ENCODE assay signal across 8 cellular contexts in genomic region chr5:140555747-140556312, GRCh38. TPM values are rescaled to one million over a fixed set of nuclear protein-coding genes. Genes with fewer than 3 reads are reported as not detected.
DNase-seq lines count a peak whose midpoint lies in the region; ATAC-seq and TF ChIP-seq lines count a peak whose summit lies in the region.

No MANE protein-coding gene starts in this region.

- no peak for TF ChIP-seq CTCF in CD8-positive, alpha-beta T cell (IDR thresholded peaks at IDR 0.05)
- TF ChIP-seq CTCF in MCF 10A (IDR thresholded peaks at IDR 0.05; ENCODE audit: unreplicated experiment), result no peak

- POLR2A ChIA-PET in CD8-positive, alpha-beta T cell (lab: Charles Lee), result no interaction called here
- POLR2A ChIA-PET in MCF 10A (lab: Yijun Ruan, JAX), result interaction anchor here (0.6 to 12.0 kb wide), 10 partner anchors 8 to 154 kb away, joined by 3 to 188 read pairs (median 4); partner anchors contain the start of genes ANKHD1, APBB3, EIF4EBP3 and HARS1

- peaks cover 34% of the 10 kb centered on the region for H3K36me3 Mint-ChIP-seq in CD8-positive, alpha-beta T cell
- H3K36me3 Mint-ChIP-seq in MCF 10A (ENCODE audit: insufficient read depth, unreplicated experiment), result peaks cover 48% of the 10 kb centered on the region

- peak overlapping the region; percentile 87 for H3K4me3 ChIP-seq in CD8-positive, alpha-beta T cell (ENCODE audit: low read depth, low read length)
- H3K4me3 ChIP-seq in HUES48 (ENCODE audit: low read depth, low read length) (peak overlapping the region; percentile 97), muscle layer of duodenum (ENCODE audit: low read depth in 1 of 2, low read length in 2 of 2) (peak overlapping the region; percentile 78 to 94)

- BruUV-seq in MCF 10A (replicated peaks; lab: Mats Ljungman, UMichigan), result no TSS peak

- H3K27me3 ChIP-seq in CD8-positive, alpha-beta T cell (ENCODE audit: insufficient read depth, low read length), result no peaks in the 10 kb centered on the region
- H3K27me3 ChIP-seq in HUES48 (ENCODE audit: control insufficient read depth, insufficient read depth, low read length) (no peaks in the 10 kb centered on the region), muscle layer of duodenum (ENCODE audit: low read depth, low read length) (no peaks in the 10 kb centered on the region)

- peak overlapping the region; percentile 96 for H3K27ac Mint-ChIP-seq in CD8-positive, alpha-beta T cell
- peak overlapping the region; percentile 91 for H3K27ac Mint-ChIP-seq in MCF 10A (ENCODE audit: low read depth, unreplicated experiment)

- no peaks in the 10 kb centered on the region for H3K27me3 Mint-ChIP-seq in CD8-positive, alpha-beta T cell (ENCODE audit: low read depth)
- no peaks in the 10 kb centered on the region for H3K27me3 Mint-ChIP-seq in MCF 10A (ENCODE audit: insufficient read depth, unreplicated experiment)

- H3K27ac ChIP-seq in CD8-positive, alpha-beta T cell (ENCODE audit: low read depth, low read length), result peak overlapping the region; percentile 89
- H3K27ac ChIP-seq in HUES48 (ENCODE audit: low read depth, low read length) (no peak overlapping the region), muscle layer of duodenum (ENCODE audit: low read length) (peak overlapping the region; percentile 96)

- H3K4me1 ChIP-seq in CD8-positive, alpha-beta T cell (ENCODE audit: insufficient read depth, low read length), result peaks cover 28% of the 10 kb centered on the region
- H3K4me1 ChIP-seq in HUES48 (ENCODE audit: control insufficient read depth, insufficient read depth, low read length) (peaks cover 13% of the 10 kb centered on the region), muscle layer of duodenum (ENCODE audit: control insufficient read depth in 1 of 2, insufficient read depth in 2 of 2, low read length in 2 of 2) (peaks cover 11 to 14% of the 10 kb centered on the region in 2 donors)

- H3K9ac ChIP-seq in HUES48 (ENCODE audit: low read depth, low read length), result no peak overlapping the region

- no peak for ATAC-seq in CD8-positive, alpha-beta T cell
- ATAC-seq in GM21367 (IDR thresholded peaks at IDR 0.05; ENCODE audit: unreplicated experiment), result no peak
- no peak for ATAC-seq in HG03159 (IDR thresholded peaks at IDR 0.05; ENCODE audit: unreplicated experiment)
- ATAC-seq in GM18505 (IDR thresholded peaks at IDR 0.05; ENCODE audit: unreplicated experiment), result no peak

- no peak for DNase-seq in CD8-positive, alpha-beta T cell
- DNase-seq in MCF 10A (ENCODE audit: unreplicated experiment) (no peak), putamen (ENCODE audit: low spot score) (no peak)

- CTCF ChIA-PET in CD8-positive, alpha-beta T cell (lab: Charles Lee), result interaction anchor here (0.7 kb wide), 1 partner anchor 8 kb away, joined by 3 read pairs; the partner anchor contains the start of gene EIF4EBP3
- CTCF ChIA-PET in MCF 10A (lab: Yijun Ruan, JAX), result interaction anchor here (0.7 to 4.5 kb wide), 2 partner anchors 8 to 1791 kb away, joined by 5 to 27 read pairs; partner anchors contain the start of gene EIF4EBP3

- H3K9me3 ChIP-seq in CD8-positive, alpha-beta T cell (ENCODE audit: low read length), result no peaks in the 10 kb centered on the region
- H3K9me3 ChIP-seq in HUES48 (ENCODE audit: control insufficient read depth, insufficient read depth, low read length) (no peaks in the 10 kb centered on the region), muscle layer of duodenum (ENCODE audit: control insufficient read depth in 1 of 2, low read length in 2 of 2) (no peaks in the 10 kb centered on the region)

- TF ChIP-seq POLR2A in GM18505 (IDR thresholded peaks at IDR 0.05; ENCODE audit: borderline replicate concordance, extremely low read depth, insufficient read depth, insufficient read length), result no peak

- H3K4me3 Mint-ChIP-seq in CD8-positive, alpha-beta T cell, result peak overlapping the region; percentile 91
- H3K4me3 Mint-ChIP-seq in MCF 10A (ENCODE audit: unreplicated experiment), result peak overlapping the region; percentile 87

- intact Hi-C loops in CD8-positive, alpha-beta T cell (cut with DNase I, micrococcal nuclease), result loop anchor here in 1 of 2 experiments (2.0 to 10.0 kb wide), 6 partner anchors 83 to 449 kb away; partner anchors contain the start of genes ANKHD1, CYSTM1, PFDN1 and TMCO6
- intact Hi-C loops in MCF 10A (cut with micrococcal nuclease), result loop anchor here (5.0 kb wide), 1 partner anchor 161 kb away; no protein-coding TSS in a partner anchor

- peaks cover 47% of the 10 kb centered on the region for H3K4me1 Mint-ChIP-seq in CD8-positive, alpha-beta T cell (ENCODE audit: low read depth)
- peaks cover 38% of the 10 kb centered on the region for H3K4me1 Mint-ChIP-seq in MCF 10A (ENCODE audit: insufficient read depth, unreplicated experiment)

- H3K36me3 ChIP-seq in CD8-positive, alpha-beta T cell (ENCODE audit: insufficient read depth, low read length), result peaks cover 5% of the 10 kb centered on the region
- peaks cover 37% of the 10 kb centered on the region for H3K36me3 ChIP-seq in HUES48 (ENCODE audit: control insufficient read depth, insufficient read depth, low read length)
- peaks cover 12 to 24% of the 10 kb centered on the region in 2 donors for H3K36me3 ChIP-seq in muscle layer of duodenum (ENCODE audit: control insufficient read depth in 1 of 2, insufficient read depth in 2 of 2, low read length in 2 of 2)

- no peaks in the 10 kb centered on the region for H3K9me3 Mint-ChIP-seq in CD8-positive, alpha-beta T cell
- no peaks in the 10 kb centered on the region for H3K9me3 Mint-ChIP-seq in MCF 10A (ENCODE audit: unreplicated experiment)

RNA-seq across cellular contexts. Expression of gene SRA1, which starts 1.4 kb away (rescaled TPM):
- 10 to 100 TPM; 33.7 to 37.2 TPM for total RNA-seq in CD8-positive, alpha-beta T cell
- 105 and 107 TPM in 2 replicates for total RNA-seq in MCF 10A (2022)

RNA-seq across cellular contexts. Expression of gene EIF4EBP3, which starts 8.4 kb away (rescaled TPM):
- 10 to 100 TPM; 10.6 to 13.7 TPM for total RNA-seq in CD8-positive, alpha-beta T cell
- total RNA-seq in MCF 10A (2022), result 25.3 and 35.3 TPM in 2 replicates

RNA-seq across cellular contexts. Expression of gene APBB3, which starts 8.6 kb away (rescaled TPM):
- 10 to 100 TPM; 51.0 to 51.7 TPM for total RNA-seq in CD8-positive, alpha-beta T cell
- 22.7 and 28.1 TPM in 2 replicates for total RNA-seq in MCF 10A (2022)

RNA-seq across cellular contexts. Expression of gene SLC35A4, which starts 8.8 kb away (rescaled TPM):
- 10 to 100 TPM; 14.8 to 19.4 TPM for total RNA-seq in CD8-positive, alpha-beta T cell
- 84.0 and 119 TPM in 2 replicates for total RNA-seq in MCF 10A (2022)
